9 cellular contexts compared by ENCODE assay signal in genomic region chr6:107113460-107114212, GRCh38. TPM values are rescaled to one million over a fixed set of nuclear protein-coding genes. Genes with fewer than 3 reads are reported as not detected.
DNase-seq lines count a peak whose midpoint lies in the region; ATAC-seq, FAIRE-seq and TF ChIP-seq lines count a peak whose summit lies in the region.
"Had no signal": no experiment of that assay in that cellular context is flagged by ENCODE, and none has a peak within 500 bp of the region (broad histone marks: within the 10 kb centered on the region; RNA-seq: fewer than 3 reads in every experiment).

No MANE protein-coding gene starts in this region.

- ATAC-seq in activated T-cell treated with anti-CD3 and anti-CD28 coated beads, Interleukin-2, amount 50 U/mL, for 4 hours: no peak
- ATAC-seq in GM19035 (IDR thresholded peaks at IDR 0.05; ENCODE audit: unreplicated experiment) (no peak), GM21526 (IDR thresholded peaks at IDR 0.05; ENCODE audit: low FRiP score, unreplicated experiment) (no peak)

- no peak for FAIRE-seq in H54 (lab: Jason Lieb, UNC)
- FAIRE-seq: colon had no signal

- H3K27me3 ChIP-seq in left ventricle myocardium inferior (ENCODE audit: low read depth): no peaks in the 10 kb centered on the region

- TF ChIP-seq CTCF in WI38 (IDR thresholded peaks at IDR 0.05; ENCODE audit: low read depth, low read length) (no peak), left ventricle myocardium inferior (IDR thresholded peaks at IDR 0.05; ENCODE audit: borderline replicate concordance) (no peak)

- H3K27me3 Mint-ChIP-seq in activated T-cell treated with anti-CD3 and anti-CD28 coated beads, Interleukin-2, amount 50 U/mL, for 4 hours (ENCODE audit: low read depth): peaks cover 9% of the 10 kb centered on the region

- intact Hi-C loops in left ventricle myocardium inferior (cut with micrococcal nuclease): no loop called here

- H3K36me3 ChIP-seq in left ventricle myocardium inferior: no peaks in the 10 kb centered on the region

- H3K4me3 ChIP-seq in WI38 (ENCODE audit: low read depth, low read length): peak overlapping the region; percentile 57
- peak overlapping the region; percentile 83 for H3K4me3 ChIP-seq in left ventricle myocardium inferior
- H3K4me3 ChIP-seq in skeletal muscle cell (ENCODE audit: low read depth, low read length): peak overlapping the region; percentile 51

- DNase-seq in activated T-cell treated with anti-CD3 and anti-CD28 coated beads, Interleukin-2, amount 50 U/mL, for 4 hours: no peak
- DNase-seq in activated T-cell treated with anti-CD3 and anti-CD28 coated beads for 4 hours (no peak), left ventricle myocardium inferior (no peak), skeletal muscle cell (ENCODE audit: low read depth) (no peak), H54 (ENCODE audit: insufficient read length, low spot score) (no peak)

- H3K9me3 ChIP-seq in left ventricle myocardium inferior (replicated peaks): no peaks in the 10 kb centered on the region

- H3K36me3 Mint-ChIP-seq in activated T-cell treated with anti-CD3 and anti-CD28 coated beads, Interleukin-2, amount 50 U/mL, for 4 hours (ENCODE audit: insufficient read depth): no peaks in the 10 kb centered on the region

- no peak for TF ChIP-seq POLR2A in H54 (IDR thresholded peaks at IDR 0.05; ENCODE audit: low read depth, low read length)

- no peaks in the 10 kb centered on the region for H3K9me3 Mint-ChIP-seq in activated T-cell treated with anti-CD3 and anti-CD28 coated beads, Interleukin-2, amount 50 U/mL, for 4 hours

- peak overlapping the region; percentile 81 for H3K4me3 Mint-ChIP-seq in activated T-cell treated with anti-CD3 and anti-CD28 coated beads, Interleukin-2, amount 50 U/mL, for 4 hours

- H3K4me1 ChIP-seq in left ventricle myocardium inferior: peaks cover 24% of the 10 kb centered on the region

- H3K4me1 Mint-ChIP-seq in activated T-cell treated with anti-CD3 and anti-CD28 coated beads, Interleukin-2, amount 50 U/mL, for 4 hours (ENCODE audit: low read depth): peaks cover 17% of the 10 kb centered on the region

- H3K27ac ChIP-seq in left ventricle myocardium inferior (replicated peaks): peak overlapping the region; percentile 63

RNA-seq across cellular contexts. Expression of gene BEND3, which starts 1.7 kb away (rescaled TPM):
- total RNA-seq in activated T-cell treated with anti-CD3 and anti-CD28 coated beads, Interleukin-2, amount 50 U/mL, for 4 hours: 10 to 100 TPM in 2 of 3 donors, 1 to 10 TPM in 1; 8.9 to 12.0 (median 11.1) TPM
- 1.5 TPM for total RNA-seq in left ventricle myocardium inferior
